10 cellular contexts compared by ENCODE assay signal in genomic region chr11:9138133-9138453, GRCh38. TPM values are rescaled to one million over a fixed set of nuclear protein-coding genes. Genes with fewer than 3 reads are reported as not detected.
DNase-seq lines count a peak whose midpoint lies in the region; ATAC-seq, FAIRE-seq and TF ChIP-seq lines count a peak whose summit lies in the region.
"Had no signal": no experiment of that assay in that cellular context is flagged by ENCODE, and none has a peak within 500 bp of the region (broad histone marks: within the 10 kb centered on the region; RNA-seq: fewer than 3 reads in every experiment).

No MANE protein-coding gene starts in this region.

- H3K27me3 Mint-ChIP-seq in activated naive CD8-positive, alpha-beta T cell treated with anti-CD3 and anti-CD28 coated beads, Interleukin-2, amount 10 ng/mL, durations not matched to agents 7 days and 5 days: no peaks in the 10 kb centered on the region
- H3K27me3 Mint-ChIP-seq in osteocyte (ENCODE audit: unreplicated experiment): no peaks in the 10 kb centered on the region

- ATAC-seq in GM19023 (IDR thresholded peaks at IDR 0.05; ENCODE audit: unreplicated experiment) (peak; percentile 20), HG02642 (IDR thresholded peaks at IDR 0.05; ENCODE audit: poor library complexity, unreplicated experiment) (no peak)
- ATAC-seq in activated naive CD8-positive, alpha-beta T cell treated with anti-CD3 and anti-CD28 coated beads, Interleukin-2, amount 10 ng/mL, durations not matched to agents 7 days and 5 days (ENCODE audit: low read depth): no peak

- peaks cover 8% of the 10 kb centered on the region for H3K4me1 Mint-ChIP-seq in activated naive CD8-positive, alpha-beta T cell treated with anti-CD3 and anti-CD28 coated beads, Interleukin-2, amount 10 ng/mL, durations not matched to agents 7 days and 5 days
- H3K4me1 Mint-ChIP-seq in osteocyte (ENCODE audit: unreplicated experiment): peaks cover 39% of the 10 kb centered on the region
- H3K4me1 Mint-ChIP-seq: neural crest cell had no signal

- no peaks in the 10 kb centered on the region for H3K9me3 ChIP-seq in small intestine (ENCODE audit: control insufficient read depth, low read depth)

- peak overlapping the region; percentile 0 for H3K27ac Mint-ChIP-seq in activated naive CD8-positive, alpha-beta T cell treated with anti-CD3 and anti-CD28 coated beads, Interleukin-2, amount 10 ng/mL, durations not matched to agents 7 days and 5 days
- peak overlapping the region; percentile 79 for H3K27ac Mint-ChIP-seq in osteocyte (ENCODE audit: unreplicated experiment)

- WGBS in small intestine, 3 donors: 72 to 77% (median 76%) methylated on average over 3 of the region's 3 CpGs

- no peaks in the 10 kb centered on the region for H3K36me3 ChIP-seq in small intestine (ENCODE audit: control insufficient read depth in 2 of 2, insufficient read depth in 2 of 2, low read length in 2 of 2)

- H3K36me3 Mint-ChIP-seq in activated naive CD8-positive, alpha-beta T cell treated with anti-CD3 and anti-CD28 coated beads, Interleukin-2, amount 10 ng/mL, durations not matched to agents 7 days and 5 days: peaks cover 25% of the 10 kb centered on the region
- peaks cover 49% of the 10 kb centered on the region for H3K36me3 Mint-ChIP-seq in osteocyte (ENCODE audit: unreplicated experiment)

- H3K27ac ChIP-seq in small intestine (ENCODE audit: low read depth in 1 of 2, low read length in 1 of 2): no peak overlapping the region

- no peaks in the 10 kb centered on the region for H3K4me1 ChIP-seq in small intestine (ENCODE audit: control insufficient read depth in 2 of 2, insufficient read depth in 1 of 2, low read depth in 1 of 2, low read length in 1 of 2)

- H3K9me3 Mint-ChIP-seq in activated naive CD8-positive, alpha-beta T cell treated with anti-CD3 and anti-CD28 coated beads, Interleukin-2, amount 10 ng/mL, durations not matched to agents 7 days and 5 days: no peaks in the 10 kb centered on the region
- no peaks in the 10 kb centered on the region for H3K9me3 Mint-ChIP-seq in osteocyte (ENCODE audit: unreplicated experiment)
- H3K9me3 Mint-ChIP-seq: neural crest cell had no signal

- DNase-seq in NCI-H1092 treated with DMSO at 0.1 percent for 48 hours (lab: John Stamatoyannopoulos, UW) (peak; percentile 96), osteocyte (ENCODE audit: extremely low spot score, unreplicated experiment) (no peak), SKM-1 (lab: John Stamatoyannopoulos, UW; ENCODE audit: unreplicated experiment) (no peak), small intestine (no peak)
- DNase-seq in activated naive CD8-positive, alpha-beta T cell treated with anti-CD3 and anti-CD28 coated beads, Interleukin-2, amount 10 ng/mL, durations not matched to agents 7 days and 5 days: no peak
- no peak for DNase-seq in stimulated activated CD4-positive, alpha-beta T cell treated with anti-CD3 and anti-CD28 coated beads, Interleukin-15, amount 100 ng/mL, for 24 hours

- no peak overlapping the region for H3K4me3 Mint-ChIP-seq in activated naive CD8-positive, alpha-beta T cell treated with anti-CD3 and anti-CD28 coated beads, Interleukin-2, amount 10 ng/mL, durations not matched to agents 7 days and 5 days
- H3K4me3 Mint-ChIP-seq in osteocyte (ENCODE audit: unreplicated experiment): no peak overlapping the region
- H3K4me3 Mint-ChIP-seq: neural crest cell had no signal

- peak; percentile 1 for TF ChIP-seq CTCF in osteocyte (IDR thresholded peaks at IDR 0.05)

- POLR2A ChIA-PET in activated naive CD8-positive, alpha-beta T cell treated with anti-CD3 and anti-CD28 coated beads, Interleukin-2, amount 10 ng/mL, durations not matched to agents 7 days and 5 days (lab: Charles Lee): interaction anchor here (0.6 to 1.3 kb wide), 3 partner anchors 26 to 274 kb away, joined by 3 to 4 read pairs (median 4); no protein-coding TSS in a partner anchor

- no peak for FAIRE-seq in small intestine (lab: Jason Lieb, UNC)

- no peak overlapping the region for H3K4me3 ChIP-seq in small intestine (ENCODE audit: low read depth in 1 of 2, low read length in 2 of 2)
- H3K4me3 ChIP-seq: GM23248 had no signal

- H3K27me3 ChIP-seq in small intestine (ENCODE audit: control insufficient read depth in 2 of 2, insufficient read depth in 2 of 2, low read length in 2 of 2): no peaks in the 10 kb centered on the region

RNA-seq across cellular contexts. Expression of gene SCUBE2, which starts 46.7 kb away (rescaled TPM):
- not detected for total RNA-seq in activated naive CD8-positive, alpha-beta T cell treated with anti-CD3 and anti-CD28 coated beads, Interleukin-2, amount 10 ng/mL, durations not matched to agents 7 days and 5 days
- 1.9 and 3.3 TPM in 2 replicates for total RNA-seq in osteocyte
- polyA plus RNA-seq in small intestine: 1 to 10 TPM in 1 of 3 donors, under 1 TPM in 1, not detected in 1; under 0.01 to 8.8 TPM
